Comparison of ENCODE assay signal across 5 cellular contexts in the genomic region with DNA sequence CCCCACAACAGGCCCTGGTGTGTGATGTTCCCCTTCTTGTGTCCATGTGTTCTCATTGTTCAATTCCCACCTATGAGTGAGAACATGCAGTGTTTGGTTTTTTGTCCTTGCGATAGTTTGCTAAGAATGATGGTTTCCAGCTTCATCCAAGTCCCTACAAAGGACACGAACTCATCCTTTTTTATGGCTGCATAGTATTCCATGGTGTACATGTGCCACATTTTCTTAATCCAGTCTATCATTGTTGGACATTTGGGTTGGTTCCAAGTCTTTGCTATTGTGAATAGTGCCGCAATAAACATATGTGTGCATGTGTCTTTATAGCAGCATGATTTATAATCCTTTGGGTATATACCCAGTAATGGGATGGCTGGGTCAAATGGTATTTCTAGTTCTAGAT. TPM values are rescaled to one million over a fixed set of nuclear protein-coding genes. Genes with fewer than 3 reads are reported as not detected.
DNase-seq lines count a peak whose midpoint lies in the region; ATAC-seq and TF ChIP-seq lines count a peak whose summit lies in the region.
"Not testable (repeated sequence)": the region's sequence is repeated elsewhere in the genome, so short reads cannot be mapped to it uniquely, and the experiment has no call there.

No MANE protein-coding gene starts in this region.

- H3K4me2 ChIP-seq in mammary epithelial cell (ENCODE audit: insufficient read depth, low read depth, low read length) = not testable (repeated sequence)

- intact Hi-C loops in activated CD4-positive, alpha-beta memory T cell treated with anti-CD3 and anti-CD28 coated beads for 36 hours (cut with micrococcal nuclease); mammary epithelial cell (cut with micrococcal nuclease): not testable (repeated sequence)

- not testable (repeated sequence) for H3K4me3 Mint-ChIP-seq in CD4-positive, CD25-positive, alpha-beta regulatory T cell
- peak overlapping the region; percentile 14 for H3K4me3 Mint-ChIP-seq in activated CD4-positive, alpha-beta memory T cell treated with anti-CD3 and anti-CD28 coated beads for 36 hours

- H3K27ac ChIP-seq in CD4-positive, CD25-positive, alpha-beta regulatory T cell (ENCODE audit: insufficient read depth, low read length, poor library complexity, severe bottlenecking) = not testable (repeated sequence)
- H3K27ac ChIP-seq in RWPE2 (ENCODE audit: poor library complexity, severe bottlenecking) = peak overlapping the region; percentile 93
- H3K27ac ChIP-seq in mammary epithelial cell (ENCODE audit: insufficient read depth, low read depth, low read length) = peak overlapping the region; percentile 93
- peak overlapping the region; percentile 96 for H3K27ac ChIP-seq in foreskin keratinocyte

- not testable (repeated sequence) for ATAC-seq in CD4-positive, CD25-positive, alpha-beta regulatory T cell (ENCODE audit: low read depth in 2 of 2); RWPE2 (ENCODE audit: low read depth); foreskin keratinocyte

- H3K4me1 Mint-ChIP-seq in CD4-positive, CD25-positive, alpha-beta regulatory T cell = peaks cover 40 to 57% (median 47%) of the 10 kb centered on the region in 4 donors
- H3K4me1 Mint-ChIP-seq in activated CD4-positive, alpha-beta memory T cell treated with anti-CD3 and anti-CD28 coated beads for 36 hours (ENCODE audit: low read depth) = peaks cover 69% of the 10 kb centered on the region

- not testable (repeated sequence) for H3K36me3 Mint-ChIP-seq in CD4-positive, CD25-positive, alpha-beta regulatory T cell; activated CD4-positive, alpha-beta memory T cell treated with anti-CD3 and anti-CD28 coated beads for 36 hours

- not testable (repeated sequence) for BruUV-seq in mammary epithelial cell (replicated peaks; lab: Mats Ljungman, UMichigan)

- H3K27me3 ChIP-seq in CD4-positive, CD25-positive, alpha-beta regulatory T cell (ENCODE audit: control insufficient read depth, insufficient read depth, low read length); RWPE2 (ENCODE audit: insufficient read depth, poor library complexity, severe bottlenecking); mammary epithelial cell (ENCODE audit: insufficient read depth, low read length); foreskin keratinocyte: not testable (repeated sequence)

- H3K79me2 ChIP-seq in mammary epithelial cell (ENCODE audit: insufficient read depth, low read length) = not testable (repeated sequence)

- CTCF ChIA-PET in activated CD4-positive, alpha-beta memory T cell treated with anti-CD3 and anti-CD28 coated beads for 36 hours (lab: Charles Lee) = interaction anchor here (6.4 kb wide), 1 partner anchor 55 kb away, joined by 61 read pairs; a partner anchor contains a TSS
- CTCF ChIA-PET in mammary epithelial cell (lab: Charles Lee; ENCODE audit: low non-redundant PET) = not testable (repeated sequence)

- peaks cover 38% of the 10 kb centered on the region for H3K4me1 ChIP-seq in CD4-positive, CD25-positive, alpha-beta regulatory T cell (ENCODE audit: control insufficient read depth, insufficient read depth, low read length, poor library complexity, severe bottlenecking)
- H3K4me1 ChIP-seq in RWPE2 (ENCODE audit: insufficient read depth, poor library complexity, severe bottlenecking) (peaks cover 35% of the 10 kb centered on the region), mammary epithelial cell (ENCODE audit: insufficient read depth, low read length) (peaks cover 31% of the 10 kb centered on the region), foreskin keratinocyte (peaks cover 26% of the 10 kb centered on the region)

- dilution Hi-C loops in mammary epithelial cell (cut with HindIII; ENCODE audit: low sequenced_read_pairs) = loop anchor here (5.0 kb wide), 1 partner anchor 58 kb away; no protein-coding TSS in a partner anchor

- H3K4me3 ChIP-seq in CD4-positive, CD25-positive, alpha-beta regulatory T cell (ENCODE audit: low read depth, low read length); RWPE2 (ENCODE audit: severe bottlenecking); mammary epithelial cell (replicated peaks in 1 of 3; ENCODE audit: insufficient read depth in 1 of 3, low read depth in 2 of 3, low read length in 3 of 3): not testable (repeated sequence)

- not testable (repeated sequence) for H4K20me1 ChIP-seq in mammary epithelial cell (ENCODE audit: insufficient read depth, low read length)

- DNase-seq in CD4-positive, CD25-positive, alpha-beta regulatory T cell; RWPE2 (ENCODE audit: low spot score); activated CD4-positive, alpha-beta memory T cell treated with anti-CD3 and anti-CD28 coated beads for 36 hours; mammary epithelial cell; foreskin keratinocyte: not testable (repeated sequence)

- not testable (repeated sequence) for H3K9me3 ChIP-seq in CD4-positive, CD25-positive, alpha-beta regulatory T cell (ENCODE audit: control insufficient read depth in 2 of 2, low read length in 2 of 2); RWPE2 (ENCODE audit: severe bottlenecking); mammary epithelial cell (replicated peaks; ENCODE audit: insufficient read depth, low read length)

- not testable (repeated sequence) for H3K9me3 Mint-ChIP-seq in CD4-positive, CD25-positive, alpha-beta regulatory T cell; activated CD4-positive, alpha-beta memory T cell treated with anti-CD3 and anti-CD28 coated beads for 36 hours

- in situ Hi-C loops in mammary epithelial cell (cut with MboI; ENCODE audit: low sequenced_read_pairs in 2 of 2) = not testable (repeated sequence)

- TF ChIP-seq CTCF in RWPE2 (IDR thresholded peaks at IDR 0.05; ENCODE audit: poor library complexity, severe bottlenecking); mammary epithelial cell (conservative IDR thresholded peaks at IDR 0.05 in 1 of 2, IDR thresholded peaks at IDR 0.05 in 1 of 2; ENCODE audit: extremely low read depth in 1 of 2, insufficient read depth in 1 of 2, low read depth in 1 of 2, low read length in 2 of 2); foreskin keratinocyte (conservative IDR thresholded peaks at IDR 0.05): not testable (repeated sequence)

- POLR2A ChIA-PET in activated CD4-positive, alpha-beta memory T cell treated with anti-CD3 and anti-CD28 coated beads for 36 hours (lab: Charles Lee) = interaction anchor here (1.1 to 1.4 kb wide), 2 partner anchors 54 to 59 kb away, joined by 3 to 7 read pairs; a partner anchor contains a TSS

- WGBS in mammary epithelial cell (ENCODE audit: low coverage, missing lambda C conversion rate) = 95% methylated on average over 2 of the region's 3 CpGs

- H3K9ac ChIP-seq in mammary epithelial cell (ENCODE audit: insufficient read depth, low read length) = not testable (repeated sequence)

- H3K36me3 ChIP-seq in CD4-positive, CD25-positive, alpha-beta regulatory T cell (ENCODE audit: control insufficient read depth, insufficient read depth, low read length); RWPE2 (ENCODE audit: low read depth); mammary epithelial cell (ENCODE audit: insufficient read depth, low read length): not testable (repeated sequence)

- not testable (repeated sequence) for H2AFZ ChIP-seq in mammary epithelial cell (ENCODE audit: low read depth, low read length)

- peak overlapping the region in 2 of 3 donors; percentile 6 to 9 for H3K27ac Mint-ChIP-seq in CD4-positive, CD25-positive, alpha-beta regulatory T cell
- not testable (repeated sequence) for H3K27ac Mint-ChIP-seq in activated CD4-positive, alpha-beta memory T cell treated with anti-CD3 and anti-CD28 coated beads for 36 hours

- H3K27me3 Mint-ChIP-seq in CD4-positive, CD25-positive, alpha-beta regulatory T cell; activated CD4-positive, alpha-beta memory T cell treated with anti-CD3 and anti-CD28 coated beads for 36 hours: not testable (repeated sequence)

RNA-seq across cellular contexts. Expression of a gene that starts 53.0 kb away (rescaled TPM):
- 3,783 TPM for total RNA-seq in CD4-positive, CD25-positive, alpha-beta regulatory T cell
- polyA plus RNA-seq in CD4-positive, CD25-positive, alpha-beta regulatory T cell = 100 to 1,000 TPM in 2 of 4 donors, 10 to 100 TPM in 2; 70.5 to 103 (median 86.4) TPM
- total RNA-seq in activated CD4-positive, alpha-beta memory T cell treated with anti-CD3 and anti-CD28 coated beads for 36 hours = 100 to 1,000 TPM; 259 to 267 TPM
- 100 to 1,000 TPM in 1 of 2 donors, 1 to 10 TPM in 1; 5.2 to 117 TPM for total RNA-seq in mammary epithelial cell
- polyA plus RNA-seq in mammary epithelial cell = 12.2 TPM
- 14.5 TPM for polyA minus RNA-seq in mammary epithelial cell
- total RNA-seq in foreskin keratinocyte = 70.7 and 92.9 TPM in 2 replicates
- polyA plus RNA-seq in foreskin keratinocyte = 24.8 and 27.1 TPM in 2 replicates

Comparison
In these comparisons a context has a peak if more than half of its experiments do, and no peak if none do; other contexts are left out.
1. RNA of a gene that starts 53.0 kb away (total RNA-seq): 3,783 TPM in CD4-positive, CD25-positive, alpha-beta regulatory T cell (single experiment); 259 to 267 TPM in activated CD4-positive, alpha-beta memory T cell treated with anti-CD3 and anti-CD28 coated beads for 36 hours, 5.2 to 117 TPM in mammary epithelial cell and 70.7 to 92.9 TPM in foreskin keratinocyte; every median in the first group is over 10 times any median in the second.